ENCODE assay signal across 13 cellular contexts in genomic region chr1:232553050-232553754, GRCh38.
A peak's percentile ranks its signal among the peaks of the same experiment; 100 is the strongest.
DNase-seq lines count a peak whose midpoint lies in the region; FAIRE-seq and TF ChIP-seq lines count a peak whose summit lies in the region.
"Had no signal": no experiment of that assay in that cellular context is flagged by ENCODE, and none has a peak within 500 bp of the region (broad histone marks: within the 10 kb centered on the region; RNA-seq: fewer than 3 reads in every experiment).

No MANE protein-coding gene starts in this region.

- H3K79me2 ChIP-seq in ACC112 (ENCODE audit: control insufficient read depth, insufficient read depth, low read length, unreplicated experiment) = no peaks in the 10 kb centered on the region

- H3K27me3 ChIP-seq in ACC112 (ENCODE audit: insufficient read depth, low read length) = no peaks in the 10 kb centered on the region

- H3K36me3 ChIP-seq in ACC112 (ENCODE audit: insufficient read depth, low read length) = no peaks in the 10 kb centered on the region

- DNase-seq in RCC 7860 (ENCODE audit: low spot score) (peak; percentile 8), fibroblast of mammary gland (ENCODE audit: low read depth) (peak; percentile 11), myocyte (ENCODE audit: low read depth) (peak; percentile 28), substantia nigra (lab: John Stamatoyannopoulos, UW) (no peak), GM13976 (ENCODE audit: low spot score) (no peak), HuH-7 (ENCODE audit: low spot score) (no peak)
- no peak for DNase-seq in activated CD8-positive, alpha-beta memory T cell treated with anti-CD3 and anti-CD28 coated beads, Interleukin-2, amount 50 U/mL, for 4 hours
- DNase-seq: ACHN; glutamatergic neuron; NK-92 treated with Interleukin-12 subunit alpha and Interleukin-12 subunit beta, amount 100 ng/mL, for 24 hours; stimulated activated CD4-positive, alpha-beta T cell treated with anti-CD3 and anti-CD28 coated beads, Interleukin-2, amount 100 ng/mL, for 48 hours had no signal

- no peak for FAIRE-seq in RCC 7860 (lab: Jason Lieb, UNC)
- FAIRE-seq: G401.6 had no signal

- H3K4me3 ChIP-seq in ACC112 (ENCODE audit: low read depth, low read length) (no peak overlapping the region), fibroblast of mammary gland (ENCODE audit: control insufficient read depth, low read depth, low read length) (no peak overlapping the region)

- peak overlapping the region; percentile 52 for H2AFZ ChIP-seq in ACC112 (ENCODE audit: low read length, unreplicated experiment)

- TF ChIP-seq CTCF in fibroblast of mammary gland (conservative IDR thresholded peaks at IDR 0.05; ENCODE audit: control insufficient read depth, insufficient read depth, low read depth, low read length) = no peak
- TF ChIP-seq CTCF in GM13976 (IDR thresholded peaks at IDR 0.05; ENCODE audit: borderline replicate concordance, control extremely low read depth, extremely low read depth, insufficient read depth, missing control alignments) = no peak

- H3K4me1 ChIP-seq in ACC112 (ENCODE audit: control insufficient read depth, insufficient read depth, low read length, unreplicated experiment) = peaks cover 16% of the 10 kb centered on the region

- H3K27ac ChIP-seq in ACC112 (ENCODE audit: low read depth, low read length) = 0 out of 2 replicates have a peak overlapping the region, but pooled peaks have one; percentile 32
- no peak overlapping the region for H3K27ac ChIP-seq in substantia nigra (ENCODE audit: low read depth, low read length, poor library complexity, severe bottlenecking)

- in situ Hi-C loops in GM13976 (cut with MboI; ENCODE audit: low sequenced_read_pairs, unreplicated experiment) = no loop called here

Comparison
In these comparisons a context has a peak if more than half of its experiments do, and no peak if none do; other contexts are left out.
1. DNase-seq: peak in RCC 7860 (single experiment), fibroblast of mammary gland (single experiment) and myocyte (single experiment); none in substantia nigra (0 of 49), activated CD8-positive, alpha-beta memory T cell treated with anti-CD3 and anti-CD28 coated beads, Interleukin-2, amount 50 U/mL, for 4 hours (single experiment), GM13976 (single experiment) and HuH-7 (single experiment).